ENCODE assay signal across 22 cellular contexts in the genomic region with DNA sequence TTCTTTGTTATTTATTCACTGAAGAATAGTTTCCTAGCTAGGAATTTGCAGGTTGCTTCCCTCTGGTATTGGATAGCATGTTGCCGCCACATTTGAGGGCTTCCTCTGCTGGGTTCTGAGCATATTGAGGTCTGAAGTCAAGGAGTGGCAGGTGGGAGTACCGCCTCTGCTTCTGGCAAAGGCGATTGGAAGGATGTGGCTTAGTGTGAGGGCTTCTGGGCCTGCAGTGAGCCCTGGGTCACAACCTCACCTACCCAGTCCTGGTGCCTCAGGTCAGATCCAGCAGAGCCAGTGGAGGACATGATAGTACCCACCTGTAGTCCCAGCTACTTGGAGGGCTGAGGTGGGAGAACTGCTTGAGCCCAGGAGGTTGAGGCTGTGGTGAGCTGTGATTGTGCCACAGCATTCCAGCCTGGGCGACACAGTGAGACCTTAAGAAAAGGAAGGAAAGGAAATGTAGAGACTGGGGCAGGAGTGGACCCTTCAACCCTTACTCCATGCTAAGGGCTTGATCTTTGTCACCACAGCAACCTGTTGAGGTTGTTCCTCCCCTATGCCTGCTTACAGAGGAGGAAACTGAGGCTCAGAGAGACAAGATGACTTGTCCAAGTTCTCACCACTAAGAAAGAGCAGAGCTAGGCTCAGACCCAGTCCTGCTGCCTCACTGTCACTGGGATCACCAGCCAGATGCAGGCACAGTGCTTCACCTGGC. TPM values are rescaled to one million over a fixed set of nuclear protein-coding genes. Genes with fewer than 3 reads are reported as not detected.
DNase-seq lines count a peak whose midpoint lies in the region; ATAC-seq and TF ChIP-seq lines count a peak whose summit lies in the region.
"Had no signal": no experiment of that assay in that cellular context is flagged by ENCODE, and none has a peak within 500 bp of the region (broad histone marks: within the 10 kb centered on the region; RNA-seq: fewer than 3 reads in every experiment).

No MANE protein-coding gene starts in this region.

- no peak overlapping the region for H3K4ac ChIP-seq in mesendoderm (ENCODE audit: low read depth, low read length)

- H3K4me3 Mint-ChIP-seq in T-helper 2 cell treated with Interferon-gamma antibody and Interleukin-4, amounts not matched to agents 5 μg/mL and 100 μg/mL, for 36 hours, result no peak overlapping the region
- H3K4me3 Mint-ChIP-seq in endothelial cell (ENCODE audit: unreplicated experiment) (peak overlapping the region; percentile 39), osteocyte (ENCODE audit: unreplicated experiment) (no peak overlapping the region)
- H3K4me3 Mint-ChIP-seq: T-cell had no signal

- H3K9me3 ChIP-seq in RWPE2 (ENCODE audit: severe bottlenecking) (no peaks in the 10 kb centered on the region), spleen (no peaks in the 10 kb centered on the region)
- H3K9me3 ChIP-seq: BLaER1 treated with 17β-estradiol and CSF1 and Interleukin-3, amounts not matched to agents 10 nM and 100 nM; HAP-1; right lobe of liver; SJSA1 had no signal

- H3K27me3 ChIP-seq in RWPE2 (ENCODE audit: insufficient read depth, poor library complexity, severe bottlenecking) (no peaks in the 10 kb centered on the region), spleen (replicated peaks in 1 of 7) (no peaks in the 10 kb centered on the region), mesendoderm (ENCODE audit: insufficient read depth, low read length, poor library complexity) (no peaks in the 10 kb centered on the region)
- H3K27me3 ChIP-seq: BLaER1 treated with 17β-estradiol and CSF1 and Interleukin-3, amounts not matched to agents 10 nM and 100 nM; right lobe of liver; SJSA1 had no signal

- no peak overlapping the region for H3K9ac ChIP-seq in mesendoderm (ENCODE audit: low read length)
- H3K9ac ChIP-seq: BLaER1 treated with 17β-estradiol and CSF1 and Interleukin-3, amounts not matched to agents 10 nM and 100 nM had no signal

- ATAC-seq in RWPE2 (ENCODE audit: low read depth) (peak; percentile 30), HG03135 (IDR thresholded peaks at IDR 0.05; ENCODE audit: unreplicated experiment) (no peak)

- peaks cover 36% of the 10 kb centered on the region for H3K36me3 Mint-ChIP-seq in T-helper 2 cell treated with Interferon-gamma antibody and Interleukin-4, amounts not matched to agents 5 μg/mL and 100 μg/mL, for 36 hours (ENCODE audit: low read depth)
- peaks cover 54% of the 10 kb centered on the region for H3K36me3 Mint-ChIP-seq in endothelial cell (ENCODE audit: low read depth, unreplicated experiment)
- peaks cover 50% of the 10 kb centered on the region for H3K36me3 Mint-ChIP-seq in osteocyte (ENCODE audit: unreplicated experiment)

- H3K9me3 Mint-ChIP-seq in T-helper 2 cell treated with Interferon-gamma antibody and Interleukin-4, amounts not matched to agents 5 μg/mL and 100 μg/mL, for 36 hours, result peaks cover 16% of the 10 kb centered on the region
- H3K9me3 Mint-ChIP-seq in endothelial cell (ENCODE audit: unreplicated experiment) (no peaks in the 10 kb centered on the region), osteocyte (ENCODE audit: unreplicated experiment) (no peaks in the 10 kb centered on the region)
- H3K9me3 Mint-ChIP-seq: T-cell had no signal

- 69 to 89% (median 84%) methylated on average over 4 of the region's 4 CpGs for WGBS in spleen, 5 donors
- WGBS in mesendoderm (ENCODE audit: extremely low coverage, insufficient coverage, low lambda C conversion rate), result no CpG with 5 or more reads among the region's 4 CpGs

- no peaks in the 10 kb centered on the region for H3K27me3 Mint-ChIP-seq in T-helper 2 cell treated with Interferon-gamma antibody and Interleukin-4, amounts not matched to agents 5 μg/mL and 100 μg/mL, for 36 hours (ENCODE audit: low read depth)
- H3K27me3 Mint-ChIP-seq in endothelial cell (ENCODE audit: unreplicated experiment) (peaks cover 4% of the 10 kb centered on the region), osteocyte (ENCODE audit: unreplicated experiment) (no peaks in the 10 kb centered on the region)
- H3K27me3 Mint-ChIP-seq: T-cell had no signal

- H3K36me3 ChIP-seq in RWPE2 (ENCODE audit: low read depth) (peaks cover 19% of the 10 kb centered on the region), spleen (peaks cover 0 to 78% (median 27%) of the 10 kb centered on the region in 6 donors), mesendoderm (ENCODE audit: control insufficient read depth, insufficient read depth, low read length) (peaks cover 4% of the 10 kb centered on the region)

- H3K4me1 ChIP-seq in RWPE2 (ENCODE audit: insufficient read depth, poor library complexity, severe bottlenecking) (no peaks in the 10 kb centered on the region), spleen (peaks cover 0 to 61% (median 28%) of the 10 kb centered on the region in 6 donors), mesendoderm (ENCODE audit: control insufficient read depth, low read depth, low read length) (no peaks in the 10 kb centered on the region)
- H3K4me1 ChIP-seq: HAP-1 had no signal

- H3K4me2 ChIP-seq in mesendoderm (ENCODE audit: low read length), result no peak overlapping the region

- H3K4me1 Mint-ChIP-seq in T-helper 2 cell treated with Interferon-gamma antibody and Interleukin-4, amounts not matched to agents 5 μg/mL and 100 μg/mL, for 36 hours (ENCODE audit: low read depth), result peaks cover 26% of the 10 kb centered on the region
- H3K4me1 Mint-ChIP-seq in endothelial cell (ENCODE audit: unreplicated experiment) (peaks cover 9% of the 10 kb centered on the region), osteocyte (ENCODE audit: unreplicated experiment) (peaks cover 14% of the 10 kb centered on the region)

- intact Hi-C loops in spleen (cut with DNase I; ENCODE audit: low total_unique reads), result loop anchor here (5.0 kb wide), 2 partner anchors 69 to 174 kb away; a partner anchor contains a TSS

- H4K8ac ChIP-seq in mesendoderm (ENCODE audit: low read depth, low read length), result no peak overlapping the region

- H2AK5ac ChIP-seq in mesendoderm (ENCODE audit: low read length), result no peak overlapping the region

- H3K4me3 ChIP-seq in RWPE2 (ENCODE audit: severe bottlenecking) (no peak overlapping the region), spleen (no peak overlapping the region), mesendoderm (ENCODE audit: low read length) (no peak overlapping the region)
- H3K4me3 ChIP-seq: BLaER1 treated with 17β-estradiol and CSF1 and Interleukin-3, amounts not matched to agents 10 nM and 100 nM; GM12878; HAP-1; right lobe of liver; SJSA1 had no signal

- H3K27ac Mint-ChIP-seq in T-helper 2 cell treated with Interferon-gamma antibody and Interleukin-4, amounts not matched to agents 5 μg/mL and 100 μg/mL, for 36 hours, result peak overlapping the region; percentile 38
- H3K27ac Mint-ChIP-seq in endothelial cell (ENCODE audit: unreplicated experiment), result no peak overlapping the region
- H3K27ac Mint-ChIP-seq in osteocyte (ENCODE audit: unreplicated experiment), result no peak overlapping the region
- H3K27ac Mint-ChIP-seq: T-cell had no signal

- no peak overlapping the region for H3K27ac ChIP-seq in RWPE2 (ENCODE audit: poor library complexity, severe bottlenecking)
- peak overlapping the region in 3 of 8 donors; percentile 34 to 70 (median 49) for H3K27ac ChIP-seq in spleen
- no peak overlapping the region for H3K27ac ChIP-seq in mesendoderm (ENCODE audit: low read depth, low read length)
- H3K27ac ChIP-seq: 22Rv1; BLaER1 treated with 17β-estradiol and CSF1 and Interleukin-3, amounts not matched to agents 10 nM and 100 nM; SJSA1 had no signal

- no peak overlapping the region for H3K56ac ChIP-seq in mesendoderm (ENCODE audit: low read length)

- H2BK5ac ChIP-seq in mesendoderm (ENCODE audit: low read length), result no peak overlapping the region

- no peak overlapping the region for H2BK15ac ChIP-seq in mesendoderm (replicated peaks; ENCODE audit: low read depth)

- no peak for DNase-seq in T-helper 2 cell treated with Interferon-gamma antibody and Interleukin-4, amounts not matched to agents 5 μg/mL and 100 μg/mL, for 36 hours (ENCODE audit: low spot score)
- DNase-seq in T-helper 2 cell (no peak), RWPE2 (ENCODE audit: low spot score) (peak; percentile 27), endothelial cell (ENCODE audit: low spot score) (no peak), spleen (peak; percentile 57), mesendoderm (no peak), osteocyte (ENCODE audit: extremely low spot score, unreplicated experiment) (no peak)
- DNase-seq: DMS153, NCI-H1048, NCI-H446 treated with DMSO at 0.1 percent for 48 hours had no signal

- TF ChIP-seq CTCF in RWPE2 (IDR thresholded peaks at IDR 0.05; ENCODE audit: poor library complexity, severe bottlenecking) (no peak), endothelial cell (IDR thresholded peaks at IDR 0.05; ENCODE audit: unreplicated experiment) (no peak), spleen (IDR thresholded peaks at IDR 0.05 in 8 of 11, conservative IDR thresholded peaks at IDR 0.05 in 3 of 11) (no peak), osteocyte (IDR thresholded peaks at IDR 0.05) (no peak)

- no peak overlapping the region for H3K18ac ChIP-seq in mesendoderm (ENCODE audit: low read length)

- H4K5ac ChIP-seq in mesendoderm (ENCODE audit: low read length), result no peak overlapping the region

- H3K79me2 ChIP-seq in mesendoderm (ENCODE audit: control insufficient read depth, insufficient read depth, low read length), result no peaks in the 10 kb centered on the region

- H3K23ac ChIP-seq in mesendoderm (ENCODE audit: low read length), result no peak overlapping the region

- TF ChIP-seq POLR2A in spleen (IDR thresholded peaks at IDR 0.05), result no peak

- no peaks in the 10 kb centered on the region for H3K79me1 ChIP-seq in mesendoderm (ENCODE audit: low read length)

- no peak overlapping the region for H2BK120ac ChIP-seq in mesendoderm (ENCODE audit: low read depth, low read length)

RNA-seq across cellular contexts. Expression of a gene that starts 22.8 kb away (rescaled TPM):
- total RNA-seq in endothelial cell (ENCODE audit: unreplicated experiment) (not detected), spleen (1 to 10 TPM in 1 of 7 donors, under 1 TPM in 1, not detected in 5; 0.47 to 1.6 TPM), osteocyte (0.35 TPM in 1 of 2 replicates, not detected in the other)
- polyA plus RNA-seq in spleen, result under 1 TPM in 1 of 3 donors, not detected in 2; 0.10 TPM
- not detected for polyA plus RNA-seq in mesendoderm (2013, experiment 1 of 2)
- polyA plus RNA-seq in mesendoderm (2013, experiment 2 of 2), result not detected
- total RNA-seq: fibroblast of villous mesenchyme, GM12878, left lobe of liver, mesenteric fat pad, right lobe of liver, SJSA1, ureter had no signal
- polyA plus RNA-seq: GM12878 had no signal

RNA-seq across cellular contexts. Expression of a gene that starts 41.8 kb away (rescaled TPM):
- 70.0 TPM for total RNA-seq in endothelial cell (ENCODE audit: unreplicated experiment)
- 10 to 100 TPM; 19.9 to 47.0 (median 26.3) TPM for total RNA-seq in spleen
- polyA plus RNA-seq in spleen, result 10 to 100 TPM in 2 of 3 donors, 1 to 10 TPM in 1; 8.7 to 14.8 (median 11.7) TPM
- polyA plus RNA-seq in mesendoderm (2013, experiment 1 of 2), result 25.3 TPM
- polyA plus RNA-seq in mesendoderm (2013, experiment 2 of 2), result 25.7 TPM
- total RNA-seq in osteocyte, result 97.0 and 110 TPM in 2 replicates

Comparison
In these comparisons a context has a peak if more than half of its experiments do, and no peak if none do; other contexts are left out.
1. DNase-seq: peak in RWPE2 (single experiment) and spleen (single experiment); none in T-helper 2 cell treated with Interferon-gamma antibody and Interleukin-4, amounts not matched to agents 5 μg/mL and 100 μg/mL, for 36 hours (single experiment), T-helper 2 cell (0 of 5), endothelial cell (single experiment), mesendoderm (single experiment) and osteocyte (single experiment).